28 cellular contexts compared by ENCODE assay signal in the genomic region with DNA sequence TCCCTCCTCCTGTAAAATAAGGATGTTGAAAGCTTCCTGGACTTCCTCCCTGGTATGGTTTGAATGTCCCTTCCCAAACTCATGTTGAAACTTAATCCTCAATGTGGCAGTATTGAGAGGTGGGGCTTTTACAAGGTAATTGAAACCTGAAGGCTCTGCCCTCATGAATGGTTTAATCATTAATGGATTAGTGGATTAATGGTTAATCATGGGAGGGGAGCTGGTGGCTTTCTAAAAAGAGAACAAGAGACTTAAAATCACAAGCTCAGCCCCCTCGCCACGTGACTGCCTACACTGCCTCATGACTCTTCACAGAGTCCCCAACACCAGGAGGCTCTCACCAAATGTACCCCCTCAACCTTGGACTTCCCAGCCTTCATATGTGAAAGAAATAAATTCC.
DNase-seq lines count a peak whose midpoint lies in the region; ATAC-seq, FAIRE-seq and TF ChIP-seq lines count a peak whose summit lies in the region.
"Had no signal": no experiment of that assay in that cellular context is flagged by ENCODE, and none has a peak within 500 bp of the region (broad histone marks: within the 10 kb centered on the region; RNA-seq: fewer than 3 reads in every experiment).

No MANE protein-coding gene starts in this region.

- H3K36me3 Mint-ChIP-seq in activated CD4-positive, alpha-beta T cell treated with anti-CD3 and anti-CD28 coated beads for 36 hours (ENCODE audit: low read depth) = no peaks in the 10 kb centered on the region

- H3K4me1 Mint-ChIP-seq in activated CD4-positive, alpha-beta T cell treated with anti-CD3 and anti-CD28 coated beads for 36 hours = no peaks in the 10 kb centered on the region
- H3K4me1 Mint-ChIP-seq: activated CD4-positive, alpha-beta T cell treated with anti-CD3 and anti-CD28 coated beads, Interleukin-2, amount 10 ng/mL, durations not matched to agents 24 days and 14 days; brain had no signal

- intact Hi-C loops in GM12878 (cut with micrococcal nuclease; ENCODE audit: unreplicated experiment) = no loop called here
- intact Hi-C loops in pancreas (cut with DNase I) = loop anchor here in 1 of 3 donors (10.0 kb wide), 1 partner anchor 62 kb away; no protein-coding TSS in a partner anchor
- intact Hi-C loops in activated CD4-positive, alpha-beta T cell treated with anti-CD3 and anti-CD28 coated beads for 36 hours (cut with DNase I, micrococcal nuclease) = no loop called here
- intact Hi-C loops in stomach (cut with DNase I; ENCODE audit: low total_unique reads) = no loop called here
- intact Hi-C loops in Right ventricle myocardium inferior (cut with DNase I) = no loop called here

- no peak overlapping the region for H3K4me2 ChIP-seq in GM12878 (ENCODE audit: control insufficient read depth, insufficient read depth)

- H3K4me3 Mint-ChIP-seq in activated CD4-positive, alpha-beta T cell treated with anti-CD3 and anti-CD28 coated beads for 36 hours = no peak overlapping the region
- H3K4me3 Mint-ChIP-seq: activated CD4-positive, alpha-beta T cell treated with anti-CD3 and anti-CD28 coated beads, Interleukin-2, amount 10 ng/mL, durations not matched to agents 24 days and 14 days; activated T-cell treated with anti-CD3 and anti-CD28 coated beads, Interleukin-2, amount 50 U/mL, for 4 hours; brain had no signal

- no peak for TF ChIP-seq RAD21 in GM12878 (IDR thresholded peaks at IDR 0.05; ENCODE audit: insufficient read depth, low read depth, low read length)

- no peak overlapping the region for H3K27ac Mint-ChIP-seq in activated CD4-positive, alpha-beta T cell treated with anti-CD3 and anti-CD28 coated beads for 36 hours
- H3K27ac Mint-ChIP-seq: activated CD4-positive, alpha-beta T cell treated with anti-CD3 and anti-CD28 coated beads, Interleukin-2, amount 10 ng/mL, durations not matched to agents 24 days and 14 days; brain had no signal

- POLR2A ChIA-PET in GM12878 (lab: Charles Lee) = interaction anchor here (0.9 kb wide), 1 partner anchor 10 kb away, joined by 4 read pairs; no protein-coding TSS in a partner anchor
- POLR2A ChIA-PET in activated CD4-positive, alpha-beta T cell treated with anti-CD3 and anti-CD28 coated beads for 36 hours (lab: Charles Lee) = interaction anchor here (0.5 kb wide), 1 partner anchor 91 kb away, joined by 3 read pairs; no protein-coding TSS in a partner anchor

- DNase-seq in GM12878 (ENCODE audit: low read depth, low spot score) = peak; percentile 11
- DNase-seq in pancreas = peak in 2 of 6 donors; percentile 15 to 21
- no peak for DNase-seq in activated CD4-positive, alpha-beta T cell treated with anti-CD3 and anti-CD28 coated beads for 36 hours
- DNase-seq in stomach = no peak
- no peak for DNase-seq in Right ventricle myocardium inferior (ENCODE audit: missing footprints)
- DNase-seq: activated CD4-positive, alpha-beta T cell treated with anti-CD3 and anti-CD28 coated beads, Interleukin-2, amount 10 ng/mL, durations not matched to agents 24 days and 14 days; activated naive CD4-positive, alpha-beta T cell treated with Interleukin-2 at 50 U/mL for 16 hours; activated T-cell treated with anti-CD3 and anti-CD28 coated beads, Interleukin-2, amount 50 U/mL, for 4 hours; adrenal gland; mucosa of descending colon; NCI-H1092; NCI-H187; NCI-H526 treated with DMSO at 0.1 percent for 48 hours; posterior cingulate gyrus; SHP77 treated with DMSO at 0.1 percent for 48 hours; stimulated activated CD4-positive, alpha-beta T cell treated with anti-CD3 and anti-CD28 coated beads, Interleukin-15, amount 100 ng/mL, for 24 hours; stimulated activated naive CD4-positive, alpha-beta T cell; T1000; WERI-Rb-1 had no signal

- ATAC-seq in GM18508 (IDR thresholded peaks at IDR 0.05; ENCODE audit: insufficient read depth, unreplicated experiment) = peak; percentile 43
- ATAC-seq in HG03159 (IDR thresholded peaks at IDR 0.05; ENCODE audit: unreplicated experiment) = peak; percentile 44
- no peak; the same call in 1 of the 3 replicates for ATAC-seq in GM12878
- ATAC-seq in pancreas = peak; percentile 66 to 91 (median 80)
- ATAC-seq in activated CD4-positive, alpha-beta T cell treated with anti-CD3 and anti-CD28 coated beads for 36 hours = no peak
- no peak for ATAC-seq in GM18517 (IDR thresholded peaks at IDR 0.05; ENCODE audit: unreplicated experiment)
- no peak for ATAC-seq in Right ventricle myocardium inferior
- ATAC-seq: activated T-cell treated with anti-CD3 and anti-CD28 coated beads, Interleukin-2, amount 50 U/mL, for 4 hours; mucosa of descending colon; Panc1; sciatic nerve had no signal

- H4K20me1 ChIP-seq in GM12878 (ENCODE audit: control insufficient read depth, insufficient read depth) = no peaks in the 10 kb centered on the region

- in situ Hi-C loops in GM12878 (cut with MboI) = no loop called here

- no peak overlapping the region for H3K4me3 ChIP-seq in GM12878
- H3K4me3 ChIP-seq in pancreas = no peak overlapping the region
- no peak overlapping the region for H3K4me3 ChIP-seq in stomach
- H3K4me3 ChIP-seq: adrenal gland, lung, mucosa of descending colon had no signal

- H3K36me3 ChIP-seq in GM12878 (ENCODE audit: control insufficient read depth in 2 of 2, insufficient read depth in 2 of 2, low read length in 1 of 2) (no peaks in the 10 kb centered on the region), pancreas (no peaks in the 10 kb centered on the region), stomach (no peaks in the 10 kb centered on the region)
- H3K36me3 ChIP-seq: adrenal gland, WERI-Rb-1 had no signal

- no peaks in the 10 kb centered on the region for H3K27me3 Mint-ChIP-seq in activated CD4-positive, alpha-beta T cell treated with anti-CD3 and anti-CD28 coated beads for 36 hours
- H3K27me3 Mint-ChIP-seq: brain had no signal

- no peaks in the 10 kb centered on the region for H3K79me2 ChIP-seq in GM12878 (ENCODE audit: control insufficient read depth, insufficient read depth, low read length)

- H2AFZ ChIP-seq in GM12878 (ENCODE audit: control insufficient read depth, low read depth, low read length) = no peak overlapping the region

- CTCF ChIA-PET in GM12878 (lab: Yijun Ruan, JAX) = interaction anchor here (0.6 to 1.3 kb wide), 3 partner anchors 20 to 467 kb away, joined by 3 read pairs; no protein-coding TSS in a partner anchor
- CTCF ChIA-PET in activated CD4-positive, alpha-beta T cell treated with anti-CD3 and anti-CD28 coated beads for 36 hours (lab: Charles Lee) = interaction anchor here (0.8 to 1.0 kb wide), 2 partner anchors 18 to 56 kb away, joined by 3 read pairs; no protein-coding TSS in a partner anchor

- SMC1A ChIA-PET in GM12878 (lab: Charles Lee; ENCODE audit: uncharacterized antibody, unreplicated experiment) = interaction anchor here (0.8 to 1.9 kb wide), 11 partner anchors 9 to 182 kb away, joined by 3 to 7 read pairs (median 3); no protein-coding TSS in a partner anchor

- H3K9me3 Mint-ChIP-seq in activated CD4-positive, alpha-beta T cell treated with anti-CD3 and anti-CD28 coated beads for 36 hours (ENCODE audit: low read depth) = no peaks in the 10 kb centered on the region
- H3K9me3 Mint-ChIP-seq: activated CD4-positive, alpha-beta T cell treated with anti-CD3 and anti-CD28 coated beads, Interleukin-2, amount 10 ng/mL, durations not matched to agents 24 days and 14 days; activated T-cell treated with anti-CD3 and anti-CD28 coated beads, Interleukin-2, amount 50 U/mL, for 4 hours; brain had no signal

- H3K27ac ChIP-seq in GM12878 (ENCODE audit: control insufficient read depth, insufficient read depth) (no peak overlapping the region), pancreas (no peak overlapping the region), stomach (no peak overlapping the region)
- H3K27ac ChIP-seq: adrenal gland, C4-2B, WERI-Rb-1 had no signal

- H3K9ac ChIP-seq in GM12878 (ENCODE audit: control insufficient read depth, insufficient read depth, low read length) = no peak overlapping the region

- RAD21 ChIA-PET in GM12878 (lab: Charles Lee; ENCODE audit: unreplicated experiment) = interaction anchor here (0.9 to 1.2 kb wide), 2 partner anchors 15 to 367 kb away, joined by 3 to 4 read pairs; no protein-coding TSS in a partner anchor

- BruUV-seq in GM12878 (replicated peaks; lab: Mats Ljungman, UMichigan) = no TSS peak

- TF ChIP-seq EP300 in GM12878 (IDR thresholded peaks at IDR 0.05; ENCODE audit: borderline replicate concordance in 1 of 2, control insufficient read depth in 1 of 2, low read depth in 2 of 2, low read length in 2 of 2) (no peak), stomach (IDR thresholded peaks at IDR 0.05) (no peak)

- TF ChIP-seq POLR2A in GM12878 (IDR thresholded peaks at IDR 0.05; ENCODE audit: low read depth, low read length) = no peak
- no peak for TF ChIP-seq POLR2A in stomach (IDR thresholded peaks at IDR 0.05)

- no peaks in the 10 kb centered on the region for H3K9me3 ChIP-seq in GM12878 (replicated peaks; ENCODE audit: control insufficient read depth, insufficient read depth, low read length)
- no peaks in the 10 kb centered on the region for H3K9me3 ChIP-seq in pancreas
- H3K9me3 ChIP-seq in stomach = no peaks in the 10 kb centered on the region
- H3K9me3 ChIP-seq: adrenal gland, mucosa of descending colon had no signal

- H3K4me1 ChIP-seq in GM12878 (ENCODE audit: control insufficient read depth, insufficient read depth, low read length) (no peaks in the 10 kb centered on the region), pancreas (peaks cover 4 to 6% (median 6%) of the 10 kb centered on the region in 3 donors), stomach (no peaks in the 10 kb centered on the region)
- H3K4me1 ChIP-seq: adrenal gland had no signal

- WGBS in GM12878 (ENCODE audit: insufficient coverage, insufficient replicate concordance, low lambda C conversion rate, missing lambda C conversion rate) = 0% methylated on average over 2 of the region's 2 CpGs
- WGBS in pancreas, 2 donors = 56 to 60% methylated on average over 2 of the region's 2 CpGs
- WGBS in stomach, 5 donors = 49 to 73% (median 62%) methylated on average over 2 of the region's 2 CpGs

- FAIRE-seq in GM12878 (lab: Jason Lieb, UNC) (no peak), pancreas (lab: Jason Lieb, UNC) (no peak)
- FAIRE-seq: D721Med had no signal

- TF ChIP-seq CTCF in GM12878 (IDR thresholded peaks at IDR 0.05 in 2 of 3, conservative IDR thresholded peaks at IDR 0.05 in 1 of 3; ENCODE audit: control insufficient read depth in 2 of 3, extremely low read depth in 1 of 3, insufficient read depth in 1 of 3, low read depth in 3 of 3, low read length in 3 of 3) (no peak), pancreas (IDR thresholded peaks at IDR 0.05) (no peak), stomach (IDR thresholded peaks at IDR 0.05) (no peak)

- H3K27me3 ChIP-seq in GM12878 (replicated peaks in 1 of 2; ENCODE audit: control insufficient read depth in 2 of 2, insufficient read depth in 2 of 2, low read length in 1 of 2) (no peaks in the 10 kb centered on the region; a peak in 1 of 4 replicates), pancreas (no peaks in the 10 kb centered on the region), stomach (no peaks in the 10 kb centered on the region)
- H3K27me3 ChIP-seq: adrenal gland had no signal

TF ChIP-seq in GM12878, 131 proteins besides CTCF, POLR2A, EP300 and RAD21 (continues in another document):
- TF ChIP-seq NFYA (IDR thresholded peaks at IDR 0.05; ENCODE audit: borderline replicate concordance, low read depth, low read length) (no peak), JUNB (IDR thresholded peaks at IDR 0.05) (no peak), RAD51 (IDR thresholded peaks at IDR 0.05) (peak; percentile 83), YBX1 (IDR thresholded peaks at IDR 0.05) (no peak)

Comparison
In these comparisons a context has a peak if more than half of its experiments do, and no peak if none do; other contexts are left out.
1. ATAC-seq: peak in GM18508 (single experiment), HG03159 (single experiment) and pancreas (4 of 4); none in GM12878 (single experiment), activated CD4-positive, alpha-beta T cell treated with anti-CD3 and anti-CD28 coated beads for 36 hours (single experiment), GM18517 (single experiment) and Right ventricle myocardium inferior (single experiment).